In the genomic region with DNA sequence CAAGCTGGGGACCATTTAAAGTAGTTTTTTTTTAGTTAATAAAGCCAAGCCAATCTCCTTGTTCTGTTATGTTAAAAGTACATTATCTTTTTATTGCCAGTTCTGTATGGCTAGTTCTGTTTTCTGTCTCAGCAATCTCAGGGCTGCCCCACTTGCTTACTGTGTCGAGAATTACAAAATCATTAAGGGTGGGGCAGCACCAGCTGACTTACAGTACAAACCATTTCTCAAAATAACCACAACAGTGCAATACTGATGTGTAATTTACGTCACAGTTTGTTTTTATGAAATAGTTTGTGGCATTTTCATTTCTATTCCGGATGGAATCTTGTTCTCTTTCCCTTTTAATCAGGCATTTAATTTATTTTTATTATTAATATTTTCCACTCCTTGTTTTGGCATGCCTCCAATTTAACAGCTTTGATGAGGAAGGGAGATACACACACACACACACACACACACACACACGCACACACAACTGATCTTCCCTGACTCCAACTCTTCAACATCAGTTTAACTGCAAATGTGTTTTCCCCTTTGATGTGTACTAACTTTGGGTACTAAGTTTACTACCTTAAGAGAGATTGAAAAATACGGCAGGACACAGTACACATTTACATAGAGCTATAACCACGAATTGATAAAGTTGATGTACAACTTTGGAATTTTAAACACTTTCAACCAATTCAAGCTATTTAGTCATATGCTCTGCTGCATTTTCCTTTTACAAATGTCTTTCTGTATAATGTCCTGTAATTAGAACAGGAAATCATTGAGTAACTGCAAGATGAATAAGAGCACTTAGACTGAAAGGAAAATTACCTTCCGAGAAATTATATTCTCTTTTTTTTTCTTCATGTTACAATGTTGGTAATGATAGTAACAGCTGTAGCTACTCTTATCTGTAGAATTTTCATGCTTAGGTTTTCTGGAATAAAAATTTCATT, we compare ENCODE assay signal across 8 cellular contexts.
A peak's percentile ranks its signal among the peaks of the same experiment; 100 is the strongest.
DNase-seq lines count a peak whose midpoint lies in the region; ATAC-seq and TF ChIP-seq lines count a peak whose summit lies in the region.

No MANE protein-coding gene starts in this region.

- peaks cover 3% of the 10 kb centered on the region for H3K9me3 Mint-ChIP-seq in stimulated activated memory B cell treated with anti-CD40 and anti-IgM and Interleukin-4, amounts not matched to agents 10 μg/mL and 1 μg/mL and 100 μg/mL, for 72 hours

- no peak overlapping the region for H3K4me3 ChIP-seq in astrocyte of the cerebellum (ENCODE audit: low read depth, low read length)
- H3K4me3 ChIP-seq in right lobe of liver: no peak overlapping the region

- peaks cover 76% of the 10 kb centered on the region for H3K4me1 Mint-ChIP-seq in stimulated activated memory B cell treated with anti-CD40 and anti-IgM and Interleukin-4, amounts not matched to agents 10 μg/mL and 1 μg/mL and 100 μg/mL, for 72 hours

- no peaks in the 10 kb centered on the region for H3K27me3 Mint-ChIP-seq in stimulated activated memory B cell treated with anti-CD40 and anti-IgM and Interleukin-4, amounts not matched to agents 10 μg/mL and 1 μg/mL and 100 μg/mL, for 72 hours

- H3K36me3 Mint-ChIP-seq in stimulated activated memory B cell treated with anti-CD40 and anti-IgM and Interleukin-4, amounts not matched to agents 10 μg/mL and 1 μg/mL and 100 μg/mL, for 72 hours: peaks cover 56% of the 10 kb centered on the region

- intact Hi-C loops in right lobe of liver (cut with DNase I): no loop called here

- H3K4me1 ChIP-seq in right lobe of liver: peaks cover 0 to 21% (median 0%) of the 10 kb centered on the region in 4 donors

- peak overlapping the region; percentile 1 to 36 (median 26) for H3K27ac ChIP-seq in right lobe of liver

- H3K27me3 ChIP-seq in right lobe of liver: no peaks in the 10 kb centered on the region

- peak overlapping the region; percentile 70 for H3K4me3 Mint-ChIP-seq in stimulated activated memory B cell treated with anti-CD40 and anti-IgM and Interleukin-4, amounts not matched to agents 10 μg/mL and 1 μg/mL and 100 μg/mL, for 72 hours

- TF ChIP-seq CTCF in astrocyte of the cerebellum (IDR thresholded peaks at IDR 0.05; ENCODE audit: low read depth, low read length, missing control alignments): no peak
- TF ChIP-seq CTCF in right lobe of liver (IDR thresholded peaks at IDR 0.05): no peak

- in situ Hi-C loops in astrocyte of the cerebellum (cut with HindIII; ENCODE audit: low sequenced_read_pairs): no loop called here

- 27% methylated on average over 7 of the region's 7 CpGs for WGBS in right lobe of liver (ENCODE audit: insufficient coverage, low coverage, low lambda C conversion rate, missing lambda C conversion rate)

- no peaks in the 10 kb centered on the region for H3K36me3 ChIP-seq in right lobe of liver

- peak overlapping the region; percentile 90 for H3K27ac Mint-ChIP-seq in stimulated activated memory B cell treated with anti-CD40 and anti-IgM and Interleukin-4, amounts not matched to agents 10 μg/mL and 1 μg/mL and 100 μg/mL, for 72 hours

- no peak for TF ChIP-seq POLR2A in right lobe of liver (IDR thresholded peaks at IDR 0.05)

- DNase-seq in GM04503 (ENCODE audit: low read depth) (peak; percentile 81), SIG-M5 (lab: John Stamatoyannopoulos, UW) (peak; percentile 13), astrocyte of the cerebellum (ENCODE audit: low read depth) (peak; percentile 75), right lobe of liver (no peak), mesenteric fat pad (ENCODE audit: low spot score) (no peak)

- ATAC-seq in HG02885 (IDR thresholded peaks at IDR 0.05; ENCODE audit: poor library complexity, unreplicated experiment): peak; percentile 31
- peak; percentile 70 to 83 (median 78) for ATAC-seq in right lobe of liver
- ATAC-seq in stimulated activated memory B cell treated with anti-CD40 and anti-IgM and Interleukin-4, amounts not matched to agents 10 μg/mL and 1 μg/mL and 100 μg/mL, for 72 hours: peak; percentile 88
- ATAC-seq in GM18909 (IDR thresholded peaks at IDR 0.05; ENCODE audit: poor library complexity, unreplicated experiment): no peak

- no peaks in the 10 kb centered on the region for H3K9me3 ChIP-seq in right lobe of liver

Comparison
In these comparisons a context has a peak if more than half of its experiments do, and no peak if none do; other contexts are left out.
1. DNase-seq: peak in GM04503 (single experiment), SIG-M5 (single experiment) and astrocyte of the cerebellum (single experiment); none in right lobe of liver (0 of 3) and mesenteric fat pad (single experiment).